7 cellular contexts compared by ENCODE assay signal in genomic region chr2:87397276-87398065, GRCh38.
A peak's percentile ranks its signal among the peaks of the same experiment; 100 is the strongest.
DNase-seq lines count a peak whose midpoint lies in the region; TF ChIP-seq lines count a peak whose summit lies in the region.
"Not testable (repeated sequence)": the region's sequence is repeated elsewhere in the genome, so short reads cannot be mapped to it uniquely, and the experiment has no call there.

No MANE protein-coding gene starts in this region.

- not testable (repeated sequence) for H3K4me1 ChIP-seq in endodermal cell (ENCODE audit: control insufficient read depth, insufficient read depth, low read length); spleen

- peaks cover 26% of the 10 kb centered on the region for H3K9me3 Mint-ChIP-seq in endodermal cell

- not testable (repeated sequence) for TF ChIP-seq CTCF in endodermal cell (conservative IDR thresholded peaks at IDR 0.05); spleen (IDR thresholded peaks at IDR 0.05 in 8 of 11, conservative IDR thresholded peaks at IDR 0.05 in 3 of 11)

- H3K9ac ChIP-seq in endodermal cell (ENCODE audit: extremely low read depth, low read length, poor library complexity, severe bottlenecking), result not testable (repeated sequence)

- intact Hi-C loops in cardiac septum (cut with DNase I); posterior vena cava (cut with DNase I); spleen (cut with DNase I; ENCODE audit: low total_unique reads): not testable (repeated sequence)

- not testable (repeated sequence) for H3K4me3 ChIP-seq in endodermal cell (ENCODE audit: low read length); spleen

- H3K27ac ChIP-seq in endodermal cell (ENCODE audit: low read depth, low read length); spleen: not testable (repeated sequence)

- H3K9me3 ChIP-seq in endodermal cell (ENCODE audit: control insufficient read depth, low read length); spleen: not testable (repeated sequence)

- WGBS in endodermal cell (ENCODE audit: insufficient coverage in 1 of 2, insufficient read length in 1 of 2), 2 experiments, result 73 to 93% methylated on average over 2 to 3 of the region's 9 CpGs
- 82 to 100% (median 89%) methylated on average over 1 to 9 of the region's 9 CpGs for WGBS in spleen, 5 donors

- not testable (repeated sequence) for H3K27me3 Mint-ChIP-seq in endodermal cell (ENCODE audit: insufficient read depth)

- not testable (repeated sequence) for H3K4me3 Mint-ChIP-seq in endodermal cell

- not testable (repeated sequence) for H3K27ac Mint-ChIP-seq in endodermal cell

- not testable (repeated sequence) for H3K27me3 ChIP-seq in endodermal cell (ENCODE audit: control insufficient read depth, insufficient read depth, low read length, poor library complexity, severe bottlenecking); spleen (replicated peaks in 1 of 7)

- not testable (repeated sequence) for TF ChIP-seq POLR2A in spleen (IDR thresholded peaks at IDR 0.05)

- H3K36me3 ChIP-seq in endodermal cell (ENCODE audit: control insufficient read depth, insufficient read depth, low read length); spleen: not testable (repeated sequence)

- H3K4me1 Mint-ChIP-seq in endodermal cell, result not testable (repeated sequence)

- DNase-seq in activated CD4-positive, CD25-positive, alpha-beta regulatory T cell treated with anti-CD3 and anti-CD28 coated beads, Interleukin-2, amount 50 U/mL, for 72 hours, result peak; percentile 5
- DNase-seq in activated effector memory CD4-positive, alpha-beta T cell treated with anti-CD3 and anti-CD28 coated beads, Interleukin-2, amount 50 U/mL, for 16 hours, result peak; percentile 56
- DNase-seq in endodermal cell (peak; percentile 13), cardiac septum (ENCODE audit: low spot score) (peak; percentile 66), mesenteric fat pad (ENCODE audit: low spot score) (peak; percentile 84), posterior vena cava (ENCODE audit: low spot score) (peak; percentile 82), spleen (peak; percentile 58)

- not testable (repeated sequence) for H3K36me3 Mint-ChIP-seq in endodermal cell (ENCODE audit: low read depth)

Comparison
In these comparisons a context has a peak if more than half of its experiments do, and no peak if none do; other contexts are left out.
1. DNase-seq: peak in every context shown above with its lines; median percentile 84 in mesenteric fat pad; 82 in posterior vena cava; 66 in cardiac septum; 58 in spleen; 56 in activated effector memory CD4-positive, alpha-beta T cell treated with anti-CD3 and anti-CD28 coated beads, Interleukin-2, amount 50 U/mL, for 16 hours; 13 in endodermal cell; 5 in activated CD4-positive, CD25-positive, alpha-beta regulatory T cell treated with anti-CD3 and anti-CD28 coated beads, Interleukin-2, amount 50 U/mL, for 72 hours.